Comparison of ENCODE assay signal across 1 cellular context in genomic region chr18:31680836-31681568, GRCh38.
TF ChIP-seq lines count a peak whose summit lies in the region.

No MANE protein-coding gene starts in this region.

TF ChIP-seq in HepG2, 621 proteins besides CTCF, POLR2A, EP300 and RAD21:
- TF ChIP-seq ARNT2 (CRISPR knock-in tag; IDR thresholded peaks at IDR 0.05; ENCODE audit: low read depth) (no peak), HNF4G (IDR thresholded peaks at IDR 0.05; ENCODE audit: borderline replicate concordance, low read depth, low read length) (no peak), HNF4G (CRISPR knock-in tag; IDR thresholded peaks at IDR 0.05; ENCODE audit: borderline replicate concordance, low read depth) (no peak), ZSCAN9 (CRISPR knock-in tag; IDR thresholded peaks at IDR 0.05; ENCODE audit: borderline replicate concordance) (no peak), PLRG1 (conservative IDR thresholded peaks at IDR 0.05) (no peak), CEBPB (IDR thresholded peaks at IDR 0.05; ENCODE audit: borderline replicate concordance, low read depth, low read length) (no peak), ZNF83 (CRISPR knock-in tag; IDR thresholded peaks at IDR 0.05; ENCODE audit: borderline replicate concordance) (no peak), PBX2 (CRISPR knock-in tag; IDR thresholded peaks at IDR 0.05) (no peak), SKIL (CRISPR knock-in tag; IDR thresholded peaks at IDR 0.05; ENCODE audit: borderline replicate concordance) (no peak), HES4 (CRISPR knock-in tag; IDR thresholded peaks at IDR 0.05; ENCODE audit: borderline replicate concordance) (no peak), EED (CRISPR knock-in tag; IDR thresholded peaks at IDR 0.05) (no peak), MBD4 (IDR thresholded peaks at IDR 0.05; ENCODE audit: borderline replicate concordance, low read length) (no peak), ADNP (CRISPR knock-in tag; IDR thresholded peaks at IDR 0.05) (no peak), ZNF605 (CRISPR knock-in tag; IDR thresholded peaks at IDR 0.05) (no peak), ZNF251 (CRISPR knock-in tag; IDR thresholded peaks at IDR 0.05) (no peak)
